ENCODE assay signal across 8 cellular contexts in the genomic region with DNA sequence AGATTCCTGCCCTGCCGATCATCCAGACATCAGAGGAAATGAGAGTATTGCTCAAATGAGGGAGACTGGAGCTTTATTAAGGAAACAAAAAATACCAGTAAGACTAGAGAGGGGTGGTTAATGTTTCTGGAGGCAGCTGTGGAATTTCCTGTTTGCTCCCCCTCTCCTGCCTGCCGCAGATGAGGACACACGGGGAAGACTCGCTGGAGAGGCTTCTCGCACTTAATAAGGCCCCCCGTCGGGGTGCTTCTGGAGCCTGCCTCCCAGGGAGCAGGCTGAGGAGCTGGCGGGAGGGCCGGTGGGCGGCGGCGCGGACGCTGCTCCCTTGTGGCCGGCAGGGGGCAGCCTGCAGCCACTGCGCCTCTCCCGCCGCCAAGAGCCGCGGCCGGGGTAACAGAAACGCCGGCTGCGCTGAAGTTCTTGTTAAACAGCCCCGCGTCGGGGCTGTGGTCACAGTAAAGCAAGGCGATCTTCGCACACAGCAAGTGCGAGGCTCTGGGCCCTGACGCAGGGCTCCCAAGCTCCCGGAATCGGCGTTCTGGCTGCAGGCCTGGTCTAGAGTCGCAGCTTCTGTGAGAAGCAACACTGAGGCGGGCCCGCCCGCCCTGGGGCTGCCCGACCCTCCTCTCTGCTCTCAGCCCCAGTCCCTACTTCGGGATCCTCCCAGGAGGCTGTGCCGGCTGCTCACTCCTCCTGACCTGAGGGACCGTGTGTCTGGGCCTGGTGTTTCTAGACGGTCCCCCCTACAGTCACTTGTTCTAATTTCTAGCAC. TPM values are rescaled to one million over a fixed set of nuclear protein-coding genes. Genes with fewer than 3 reads are reported as not detected.
DNase-seq lines count a peak whose midpoint lies in the region; FAIRE-seq and TF ChIP-seq lines count a peak whose summit lies in the region.

No MANE protein-coding gene starts in this region.

- peak overlapping the region; percentile 64 for H3K27ac ChIP-seq in endothelial cell of umbilical vein (ENCODE audit: insufficient read depth, low read depth, low read length)

- intact Hi-C loops in endothelial cell of umbilical vein (cut with micrococcal nuclease), result loop anchor here (1.0 to 2.0 kb wide), 6 partner anchors 10 to 284 kb away; a partner anchor contains a TSS

- CTCF ChIA-PET in endothelial cell of umbilical vein (lab: Charles Lee), result interaction anchor here (0.7 to 9.0 kb wide), 45 partner anchors 8 to 392 kb away, joined by 3 to 286 read pairs (median 5); a partner anchor contains a TSS

- H3K36me3 ChIP-seq in endothelial cell of umbilical vein (ENCODE audit: control insufficient read depth in 2 of 2, extremely low read depth in 1 of 2, insufficient read depth in 2 of 2, low read length in 2 of 2), result peaks cover 10 to 23% of the 10 kb centered on the region in 2 experiments

- no peak overlapping the region for H3K4me3 ChIP-seq in endothelial cell of umbilical vein (replicated peaks in 1 of 3; ENCODE audit: insufficient read depth in 1 of 3, low read depth in 1 of 3, low read length in 3 of 3)

- TF ChIP-seq POLR2A in H54 (IDR thresholded peaks at IDR 0.05; ENCODE audit: low read depth, low read length), result no peak
- peak; percentile 26 for TF ChIP-seq POLR2A in endothelial cell of umbilical vein (IDR thresholded peaks at IDR 0.05; ENCODE audit: low read depth, low read length)

- H3K79me2 ChIP-seq in endothelial cell of umbilical vein (ENCODE audit: control insufficient read depth, insufficient read depth, low read length), result no peaks in the 10 kb centered on the region

- FAIRE-seq in H54 (lab: Jason Lieb, UNC), result no peak
- peak; percentile 96 for FAIRE-seq in endothelial cell of umbilical vein (lab: Jason Lieb, UNC)

- H3K9ac ChIP-seq in endothelial cell of umbilical vein (replicated peaks; ENCODE audit: extremely low read depth, insufficient read depth, low read length), result peak overlapping the region; percentile 42

- peak overlapping the region; percentile 25 for H3K4me2 ChIP-seq in endothelial cell of umbilical vein (ENCODE audit: insufficient read depth, low read length)

- H3K4me1 ChIP-seq in endothelial cell of umbilical vein (ENCODE audit: control insufficient read depth, extremely low read depth, insufficient read depth, low read length), result peaks cover 45% of the 10 kb centered on the region

- no peak overlapping the region for H2AFZ ChIP-seq in endothelial cell of umbilical vein (ENCODE audit: low read depth, low read length)

- TF ChIP-seq CTCF in endothelial cell of umbilical vein (IDR thresholded peaks at IDR 0.05; ENCODE audit: extremely low read depth in 1 of 2, insufficient read depth in 1 of 2, low read depth in 1 of 2, low read length in 2 of 2), result peak; percentile 89 to 94

- H3K9me1 ChIP-seq in endothelial cell of umbilical vein (replicated peaks; ENCODE audit: control insufficient read depth, extremely low read depth, insufficient read depth, low read length), result no peaks in the 10 kb centered on the region

- DNase-seq in AG20443 (ENCODE audit: low spot score) (peak; percentile 94), H54 (ENCODE audit: insufficient read length, low spot score) (peak; percentile 90), NCI-H526 (lab: John Stamatoyannopoulos, UW) (peak; percentile 64 to 94), endothelial cell of umbilical vein (ENCODE audit: low read depth, low spot score) (peak; percentile 89), midbrain (lab: John Stamatoyannopoulos, UW) (peak; percentile 62), HuH-7 (ENCODE audit: low spot score) (no peak)
- DNase-seq in activated CD8-positive, alpha-beta memory T cell treated with anti-CD3 and anti-CD28 coated beads for 48 hours (ENCODE audit: low read depth in 2 of 3, low spot score in 2 of 3), result peak; percentile 32 to 36 (median 35)
- peak; percentile 15 to 25 for DNase-seq in stimulated activated CD8-positive, alpha-beta memory T cell treated with anti-CD3 and anti-CD28 coated beads, Interleukin-15, amount 100 ng/mL, for 4 hours (ENCODE audit: low read depth in 2 of 2)

- H4K20me1 ChIP-seq in endothelial cell of umbilical vein (replicated peaks; ENCODE audit: control insufficient read depth, extremely low read depth, insufficient read depth, low read length), result no peaks in the 10 kb centered on the region

- H3K9me3 ChIP-seq in endothelial cell of umbilical vein (replicated peaks; ENCODE audit: control insufficient read depth, insufficient read depth, low read length), result no peaks in the 10 kb centered on the region

- POLR2A ChIA-PET in endothelial cell of umbilical vein (lab: Charles Lee), result interaction anchor here (1.2 to 4.7 kb wide), 3 partner anchors 10 to 60 kb away, joined by 3 to 25 read pairs (median 22); a partner anchor contains a TSS

- BruUV-seq in endothelial cell of umbilical vein (replicated peaks; lab: Mats Ljungman, UMichigan), result TSS peak; percentile 8

- no peaks in the 10 kb centered on the region for H3K27me3 ChIP-seq in endothelial cell of umbilical vein (ENCODE audit: control insufficient read depth in 2 of 2, insufficient read depth in 2 of 2, low read length in 2 of 2)

- dilution Hi-C loops in endothelial cell of umbilical vein (cut with MboI; ENCODE audit: extremely low pct_ligation_motif_present, low sequenced_read_pairs), result no loop called here

TF ChIP-seq in endothelial cell of umbilical vein, 7 proteins besides CTCF, POLR2A, EP300 and RAD21:
- TF ChIP-seq, protein P1, sequence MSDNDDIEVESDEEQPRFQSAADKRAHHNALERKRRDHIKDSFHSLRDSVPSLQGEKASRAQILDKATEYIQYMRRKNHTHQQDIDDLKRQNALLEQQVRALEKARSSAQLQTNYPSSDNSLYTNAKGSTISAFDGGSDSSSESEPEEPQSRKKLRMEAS (IDR thresholded peaks at IDR 0.05; ENCODE audit: insufficient read depth, insufficient read length), result peak; percentile 15
- TF ChIP-seq POLR2AphosphoS5 (IDR thresholded peaks at IDR 0.05; ENCODE audit: insufficient read depth, low read depth, low read length), result no peak

RNA-seq across cellular contexts. Expression of a gene that starts 17.4 kb away (rescaled TPM):
- total RNA-seq in endothelial cell of umbilical vein, result 81.8 and 84.3 TPM in 2 replicates
- 54.9 and 61.1 TPM in 2 replicates for polyA plus RNA-seq in endothelial cell of umbilical vein
- polyA plus RNA-seq in endothelial cell of umbilical vein (2011; cell fraction: cytosol; rRNA removed), result 51.9 and 65.9 TPM in 2 replicates
- polyA plus RNA-seq in endothelial cell of umbilical vein (2011; cell fraction: nucleus; rRNA removed), result 178 and 190 TPM in 2 replicates
- polyA plus RNA-seq in endothelial cell of umbilical vein (2012), result 38.6 and 40.5 TPM in 2 replicates
- polyA minus RNA-seq in endothelial cell of umbilical vein, result 75.4 and 78.6 TPM in 2 replicates
- polyA minus RNA-seq in endothelial cell of umbilical vein (2011; cell fraction: cytosol; rRNA and poly(A)+ RNA removed), result 18.9 TPM
- polyA minus RNA-seq in endothelial cell of umbilical vein (2011; cell fraction: nucleus; rRNA and poly(A)+ RNA removed), result 88.2 and 102 TPM in 2 replicates

RNA-seq across cellular contexts. Expression of a gene that starts 24.8 kb away (rescaled TPM):
- total RNA-seq in endothelial cell of umbilical vein, result not detected in 2 replicates
- not detected in 2 replicates for polyA plus RNA-seq in endothelial cell of umbilical vein
- not detected in 2 replicates for polyA plus RNA-seq in endothelial cell of umbilical vein (2011; cell fraction: cytosol; rRNA removed)
- polyA plus RNA-seq in endothelial cell of umbilical vein (2011; cell fraction: nucleus; rRNA removed), result not detected in 2 replicates
- not detected in 2 replicates for polyA plus RNA-seq in endothelial cell of umbilical vein (2012)
- not detected in 2 replicates for polyA minus RNA-seq in endothelial cell of umbilical vein
- not detected for polyA minus RNA-seq in endothelial cell of umbilical vein (2011; cell fraction: cytosol; rRNA and poly(A)+ RNA removed)
- polyA minus RNA-seq in endothelial cell of umbilical vein (2011; cell fraction: nucleus; rRNA and poly(A)+ RNA removed), result not detected in 2 replicates

RNA-seq across cellular contexts. Expression of a gene that starts 32.3 kb away (rescaled TPM):
- not detected in 2 replicates for total RNA-seq in endothelial cell of umbilical vein
- polyA plus RNA-seq in endothelial cell of umbilical vein, result not detected in 2 replicates
- polyA plus RNA-seq in endothelial cell of umbilical vein (2011; cell fraction: cytosol; rRNA removed), result not detected in 2 replicates
- not detected in 2 replicates for polyA plus RNA-seq in endothelial cell of umbilical vein (2011; cell fraction: nucleus; rRNA removed)
- polyA plus RNA-seq in endothelial cell of umbilical vein (2012), result not detected in 2 replicates
- polyA minus RNA-seq in endothelial cell of umbilical vein, result not detected in 2 replicates
- polyA minus RNA-seq in endothelial cell of umbilical vein (2011; cell fraction: cytosol; rRNA and poly(A)+ RNA removed), result not detected
- not detected in 2 replicates for polyA minus RNA-seq in endothelial cell of umbilical vein (2011; cell fraction: nucleus; rRNA and poly(A)+ RNA removed)
